Comparison of ENCODE assay signal across 17 cellular contexts in genomic region chr9:13064060-13064459, GRCh38.
DNase-seq lines count a peak whose midpoint lies in the region; ATAC-seq and TF ChIP-seq lines count a peak whose summit lies in the region.
"Had no signal": no experiment of that assay in that cellular context is flagged by ENCODE, and none has a peak within 500 bp of the region (broad histone marks: within the 10 kb centered on the region; RNA-seq: fewer than 3 reads in every experiment).

No MANE protein-coding gene starts in this region.

- H3K9me3 Mint-ChIP-seq in nephron = no peaks in the 10 kb centered on the region
- peaks cover 16% of the 10 kb centered on the region for H3K9me3 Mint-ChIP-seq in activated naive CD8-positive, alpha-beta T cell treated with anti-CD3 and anti-CD28 coated beads, Interleukin-2, amount 50 U/mL, for 24 hours
- H3K9me3 Mint-ChIP-seq: H9 had no signal

- DNase-seq in DMS 273 (lab: John Stamatoyannopoulos, UW; ENCODE audit: unreplicated experiment) = peak; percentile 89
- peak; percentile 25 to 82 for DNase-seq in NCI-H2081 (lab: John Stamatoyannopoulos, UW)
- DNase-seq in NCI-H524 (lab: John Stamatoyannopoulos, UW) = peak; percentile 84 to 97
- DNase-seq in RKO (ENCODE audit: low spot score) = no peak
- DNase-seq in DMS79 treated with DMSO at 0.1 percent for 48 hours (lab: John Stamatoyannopoulos, UW) = no peak
- DNase-seq in activated naive CD8-positive, alpha-beta T cell treated with anti-CD3 and anti-CD28 coated beads, Interleukin-2, amount 50 U/mL, for 24 hours = no peak
- DNase-seq: Calu3; CD4-positive, alpha-beta memory T cell; H9; IMR-90; NCI-H1092; NCI-H187; NCI-H510A treated with DMSO at 0.1 percent for 48 hours; SHP77 had no signal

- no peak for TF ChIP-seq CTCF in nephron (IDR thresholded peaks at IDR 0.05; ENCODE audit: unreplicated experiment in 3 of 3)

- H3K27ac Mint-ChIP-seq in nephron = peak overlapping the region; percentile 21 to 36 (median 30)
- H3K27ac Mint-ChIP-seq in activated naive CD8-positive, alpha-beta T cell treated with anti-CD3 and anti-CD28 coated beads, Interleukin-2, amount 50 U/mL, for 24 hours = no peak overlapping the region
- H3K27ac Mint-ChIP-seq: CD4-positive, alpha-beta memory T cell; T-helper 2 cell treated with Interferon-gamma antibody and Interleukin-4, amounts not matched to agents 5 μg/mL and 100 μg/mL, for 36 hours had no signal

- no peaks in the 10 kb centered on the region for H3K36me3 Mint-ChIP-seq in nephron (ENCODE audit: low read depth)
- no peaks in the 10 kb centered on the region for H3K36me3 Mint-ChIP-seq in activated naive CD8-positive, alpha-beta T cell treated with anti-CD3 and anti-CD28 coated beads, Interleukin-2, amount 50 U/mL, for 24 hours (ENCODE audit: low read depth)
- H3K36me3 Mint-ChIP-seq: CD4-positive, alpha-beta memory T cell had no signal

- no peak overlapping the region for H3K4me3 Mint-ChIP-seq in nephron
- no peak overlapping the region for H3K4me3 Mint-ChIP-seq in activated naive CD8-positive, alpha-beta T cell treated with anti-CD3 and anti-CD28 coated beads, Interleukin-2, amount 50 U/mL, for 24 hours
- H3K4me3 Mint-ChIP-seq: CD4-positive, alpha-beta memory T cell; H9; T-helper 2 cell treated with Interferon-gamma antibody and Interleukin-4, amounts not matched to agents 5 μg/mL and 100 μg/mL, for 36 hours had no signal

- H3K27me3 Mint-ChIP-seq in nephron (ENCODE audit: low read depth) = no peaks in the 10 kb centered on the region
- no peaks in the 10 kb centered on the region for H3K27me3 Mint-ChIP-seq in activated naive CD8-positive, alpha-beta T cell treated with anti-CD3 and anti-CD28 coated beads, Interleukin-2, amount 50 U/mL, for 24 hours
- H3K27me3 Mint-ChIP-seq: CD4-positive, alpha-beta memory T cell had no signal

- ATAC-seq in activated naive CD8-positive, alpha-beta T cell treated with anti-CD3 and anti-CD28 coated beads, Interleukin-2, amount 50 U/mL, for 24 hours = no peak
- ATAC-seq: A549 had no signal

- H3K4me1 Mint-ChIP-seq in nephron = peaks cover 24% of the 10 kb centered on the region
- H3K4me1 Mint-ChIP-seq in activated naive CD8-positive, alpha-beta T cell treated with anti-CD3 and anti-CD28 coated beads, Interleukin-2, amount 50 U/mL, for 24 hours = no peaks in the 10 kb centered on the region
- H3K4me1 Mint-ChIP-seq: CD4-positive, alpha-beta memory T cell had no signal

Comparison
In these comparisons a context has a peak if more than half of its experiments do, and no peak if none do; other contexts are left out.
1. DNase-seq: peak in DMS 273 (single experiment), NCI-H2081 (2 of 2) and NCI-H524 (2 of 2); none in RKO (single experiment), DMS79 treated with DMSO at 0.1 percent for 48 hours (single experiment) and activated naive CD8-positive, alpha-beta T cell treated with anti-CD3 and anti-CD28 coated beads, Interleukin-2, amount 50 U/mL, for 24 hours (single experiment).